Comparison of ENCODE assay signal across 14 cellular contexts in genomic region chr7:131194070-131194865, GRCh38.
DNase-seq lines count a peak whose midpoint lies in the region; ATAC-seq and TF ChIP-seq lines count a peak whose summit lies in the region.
"Had no signal": no experiment of that assay in that cellular context is flagged by ENCODE, and none has a peak within 500 bp of the region (broad histone marks: within the 10 kb centered on the region; RNA-seq: fewer than 3 reads in every experiment).

No MANE protein-coding gene starts in this region.

- H2AK9ac ChIP-seq in IMR-90 (replicated peaks; ENCODE audit: low read depth, low read length, poor library complexity): no peak overlapping the region

- CTCF ChIA-PET in IMR-90 (lab: Yijun Ruan, JAX): interaction anchor here (0.8 to 1.0 kb wide), 2 partner anchors 108 to 224 kb away, joined by 3 read pairs; no protein-coding TSS in a partner anchor

- TF ChIP-seq POLR2A in IMR-90 (IDR thresholded peaks at IDR 0.05; ENCODE audit: low read depth, low read length) (no peak), suprapubic skin (IDR thresholded peaks at IDR 0.05) (no peak)

- no peak overlapping the region for H2BK15ac ChIP-seq in IMR-90 (ENCODE audit: low read depth, low read length)

- H2AK5ac ChIP-seq in IMR-90 (ENCODE audit: low read depth, low read length): no peak overlapping the region

- H4K20me1 ChIP-seq in IMR-90 (ENCODE audit: insufficient read depth, low read length) (no peaks in the 10 kb centered on the region), OCI-LY1 (ENCODE audit: insufficient read depth, low read length) (no peaks in the 10 kb centered on the region)

- DNase-seq in IMR-90: no peak
- DNase-seq in NCI-H1105 (lab: John Stamatoyannopoulos, UW): peak; percentile 18
- DNase-seq in fibroblast of pulmonary artery (ENCODE audit: low read depth): peak; percentile 55
- DNase-seq in suprapubic skin (ENCODE audit: low spot score in 2 of 2): no peak
- DNase-seq in dermis blood vessel endothelial cell: no peak
- no peak for DNase-seq in H7
- DNase-seq: activated CD4-positive, CD25-positive, alpha-beta regulatory T cell treated with anti-CD3 and anti-CD28 coated beads, Interleukin-2, amount 50 U/mL, for 72 hours; AML-193; Caco-2 had no signal

- no peaks in the 10 kb centered on the region for H3K9me1 ChIP-seq in IMR-90 (ENCODE audit: insufficient read depth, low read length)

- no peak for TF ChIP-seq CTCF in IMR-90 (conservative IDR thresholded peaks at IDR 0.05; ENCODE audit: low read depth, low read length)
- no peak for TF ChIP-seq CTCF in OCI-LY1 (IDR thresholded peaks at IDR 0.05; ENCODE audit: low read length)
- TF ChIP-seq CTCF in fibroblast of pulmonary artery (IDR thresholded peaks at IDR 0.05; ENCODE audit: low read length, missing control alignments): no peak
- TF ChIP-seq CTCF in suprapubic skin (IDR thresholded peaks at IDR 0.05): no peak

- no peak overlapping the region for H3K4me2 ChIP-seq in IMR-90 (ENCODE audit: low read depth, low read length)
- no peak overlapping the region for H3K4me2 ChIP-seq in OCI-LY1 (ENCODE audit: low read length)
- H3K4me2 ChIP-seq: hepatocyte, smooth muscle cell had no signal

- dilution Hi-C loops in IMR-90 (cut with HindIII; ENCODE audit: low sequenced_read_pairs, unreplicated experiment): no loop called here

- H2AFZ ChIP-seq in IMR-90 (replicated peaks; ENCODE audit: low read length, poor library complexity): no peak overlapping the region
- H2AFZ ChIP-seq in OCI-LY1 (ENCODE audit: low read length): no peak overlapping the region
- H2AFZ ChIP-seq: hepatocyte had no signal

- H3K79me1 ChIP-seq in IMR-90 (ENCODE audit: low read depth in 1 of 2, low read length in 2 of 2): no peaks in the 10 kb centered on the region

- H3F3A ChIP-seq in OCI-LY1 (ENCODE audit: insufficient read depth, low read length): no peaks in the 10 kb centered on the region

- H3K4ac ChIP-seq in IMR-90 (ENCODE audit: low read depth, low read length): no peak overlapping the region

- no TSS peak for BruUV-seq in IMR-90 (replicated peaks; lab: Mats Ljungman, UMichigan)

- H3K4me3 ChIP-seq in IMR-90 (ENCODE audit: insufficient read depth, low read depth, low read length) (no peak overlapping the region), OCI-LY1 (ENCODE audit: low read depth, low read length, poor library complexity, severe bottlenecking) (no peak overlapping the region), fibroblast of pulmonary artery (replicated peaks; ENCODE audit: low read depth, low read length) (no peak overlapping the region), suprapubic skin (no peak overlapping the region), H7 (ENCODE audit: insufficient read depth, low read depth, low read length) (no peak overlapping the region)
- H3K4me3 ChIP-seq: hepatocyte, smooth muscle cell, thoracic aorta had no signal

- no peak for TF ChIP-seq RAD21 in IMR-90 (IDR thresholded peaks at IDR 0.05; ENCODE audit: low read length)

- intact Hi-C loops in IMR-90 (cut with micrococcal nuclease): no loop called here

- no peak overlapping the region for H3K14ac ChIP-seq in IMR-90 (replicated peaks; ENCODE audit: low read depth, low read length)

- no peaks in the 10 kb centered on the region for H3K27me3 ChIP-seq in IMR-90 (ENCODE audit: control insufficient read depth, insufficient read depth, low read length)
- H3K27me3 ChIP-seq in OCI-LY1 (ENCODE audit: insufficient read depth, low read length): no peaks in the 10 kb centered on the region
- no peaks in the 10 kb centered on the region for H3K27me3 ChIP-seq in suprapubic skin
- H3K27me3 ChIP-seq in H7 (ENCODE audit: control insufficient read depth, insufficient read depth, low read length): no peaks in the 10 kb centered on the region
- H3K27me3 ChIP-seq: hepatocyte had no signal

- POLR2A ChIA-PET in IMR-90 (lab: Charles Lee; ENCODE audit: unreplicated experiment): no interaction called here

- no peak overlapping the region for H2BK120ac ChIP-seq in IMR-90 (ENCODE audit: low read depth, low read length)

- no peak overlapping the region for H2BK5ac ChIP-seq in IMR-90 (ENCODE audit: low read depth, low read length, poor library complexity, severe bottlenecking)

- H3K18ac ChIP-seq in IMR-90 (ENCODE audit: low read depth, low read length): no peak overlapping the region

- no peak overlapping the region for H4K91ac ChIP-seq in IMR-90 (ENCODE audit: insufficient read depth, low read depth, low read length)

- H3K9me2 ChIP-seq in OCI-LY1 (ENCODE audit: low read depth, low read length): no peaks in the 10 kb centered on the region

- H3K4me1 ChIP-seq in IMR-90 (ENCODE audit: control insufficient read depth, insufficient read depth, low read length): no peaks in the 10 kb centered on the region
- H3K4me1 ChIP-seq in OCI-LY1 (ENCODE audit: insufficient read depth, low read length, severe bottlenecking): peaks cover 34% of the 10 kb centered on the region
- H3K4me1 ChIP-seq in suprapubic skin: peaks cover 11% of the 10 kb centered on the region
- H3K4me1 ChIP-seq: Caco-2 had no signal

- H3K36me3 ChIP-seq in IMR-90 (ENCODE audit: control insufficient read depth, insufficient read depth, low read length) (no peaks in the 10 kb centered on the region), OCI-LY1 (ENCODE audit: insufficient read depth, low read length) (no peaks in the 10 kb centered on the region), suprapubic skin (no peaks in the 10 kb centered on the region), H7 (replicated peaks; ENCODE audit: control insufficient read depth, insufficient read depth, low read length) (no peaks in the 10 kb centered on the region)
- H3K36me3 ChIP-seq: thoracic aorta had no signal

- H3K79me2 ChIP-seq in OCI-LY1 (ENCODE audit: insufficient read depth, low read length): no peaks in the 10 kb centered on the region
- H3K79me2 ChIP-seq: hepatocyte had no signal

- H3K56ac ChIP-seq in IMR-90 (ENCODE audit: extremely low read depth, insufficient read depth, low read length): no peak overlapping the region

- TF ChIP-seq EP300 in suprapubic skin (IDR thresholded peaks at IDR 0.05): no peak

- H4K8ac ChIP-seq in IMR-90 (ENCODE audit: low read depth in 2 of 2, low read length in 2 of 2): no peak overlapping the region

- no peak overlapping the region for H3K27ac ChIP-seq in IMR-90 (ENCODE audit: insufficient read depth, low read length)
- H3K27ac ChIP-seq in OCI-LY1 (ENCODE audit: low read depth, low read length, poor library complexity, severe bottlenecking): peak overlapping the region; percentile 2
- no peak overlapping the region for H3K27ac ChIP-seq in suprapubic skin
- H3K27ac ChIP-seq: hepatocyte, thoracic aorta had no signal

- no peak overlapping the region for H2BK20ac ChIP-seq in IMR-90 (ENCODE audit: low read depth, low read length)

- no peak overlapping the region for H4K5ac ChIP-seq in IMR-90 (ENCODE audit: low read depth, low read length)

- H3K9me3 ChIP-seq in IMR-90 (ENCODE audit: control insufficient read depth, insufficient read depth, low read length) (no peaks in the 10 kb centered on the region), OCI-LY1 (ENCODE audit: low read length) (no peaks in the 10 kb centered on the region), suprapubic skin (no peaks in the 10 kb centered on the region)
- H3K9me3 ChIP-seq: Caco-2, thoracic aorta had no signal

- no peak overlapping the region for H3K23ac ChIP-seq in IMR-90 (ENCODE audit: low read depth, low read length)

- ATAC-seq in IMR-90 (ENCODE audit: low read depth) (no peak), HG03135 (IDR thresholded peaks at IDR 0.05; ENCODE audit: unreplicated experiment) (no peak)

- in situ Hi-C loops in IMR-90 (cut with MboI; ENCODE audit: low sequenced_read_pairs): no loop called here

- no peak overlapping the region for H3K9ac ChIP-seq in IMR-90 (ENCODE audit: low read depth, low read length)
- no peak overlapping the region for H3K9ac ChIP-seq in OCI-LY1 (ENCODE audit: low read length)

- 90% methylated on average over 2 of the region's 7 CpGs; no CpG with 5 or more reads in 1 of the 2 experiments for WGBS in IMR-90 (ENCODE audit: extremely low coverage in 2 of 2, insufficient read length in 1 of 2), 2 experiments
- WGBS in suprapubic skin: 66% methylated on average over 7 of the region's 7 CpGs

TF ChIP-seq in IMR-90, 13 proteins besides CTCF, POLR2A, EP300 and RAD21:
- TF ChIP-seq SMC3 (IDR thresholded peaks at IDR 0.05; ENCODE audit: low read depth, low read length) (no peak), CEBPB (IDR thresholded peaks at IDR 0.05; ENCODE audit: low read depth, low read length) (peak; percentile 77)

Comparison
In these comparisons a context has a peak if more than half of its experiments do, and no peak if none do; other contexts are left out.
1. DNase-seq: peak in NCI-H1105 (single experiment) and fibroblast of pulmonary artery (single experiment); none in IMR-90 (single experiment), suprapubic skin (0 of 2), dermis blood vessel endothelial cell (single experiment) and H7 (single experiment).